26 cellular contexts compared by ENCODE assay signal in genomic region chr3:123458255-123458654, GRCh38. TPM values are rescaled to one million over a fixed set of nuclear protein-coding genes. Genes with fewer than 3 reads are reported as not detected.
DNase-seq lines count a peak whose midpoint lies in the region; ATAC-seq, FAIRE-seq and TF ChIP-seq lines count a peak whose summit lies in the region.
"Had no signal": no experiment of that assay in that cellular context is flagged by ENCODE, and none has a peak within 500 bp of the region (broad histone marks: within the 10 kb centered on the region; RNA-seq: fewer than 3 reads in every experiment).

No MANE protein-coding gene starts in this region.

- H3K4me3 Mint-ChIP-seq in GM23338, result no peak overlapping the region
- H3K4me3 Mint-ChIP-seq in endothelial cell (ENCODE audit: unreplicated experiment), result no peak overlapping the region
- H3K4me3 Mint-ChIP-seq: CD4-positive, CD25-positive, alpha-beta regulatory T cell; CD8-positive, alpha-beta T cell; HFFc6 had no signal

- H3K4me1 Mint-ChIP-seq in GM23338 (peaks cover 35% of the 10 kb centered on the region), endothelial cell (ENCODE audit: unreplicated experiment) (peaks cover 9% of the 10 kb centered on the region)
- H3K4me1 Mint-ChIP-seq: CD4-positive, CD25-positive, alpha-beta regulatory T cell had no signal

- DNase-seq in GM23338 (ENCODE audit: low spot score) (no peak), bronchial epithelial cell (ENCODE audit: low read depth) (no peak), endothelial cell (ENCODE audit: low spot score) (no peak), COR-L47 (lab: John Stamatoyannopoulos, UW) (no peak)
- DNase-seq: 8988T; ACHN; AML-193; BE2C; CD4-positive, CD25-positive, alpha-beta regulatory T cell; CD8-positive, alpha-beta T cell; DMS 273 treated with DMSO at 0.1 percent for 48 hours; DMS79; EL; GDM1; GM23248; HFFc6 had no signal

- no peaks in the 10 kb centered on the region for H3K79me2 ChIP-seq in GM23338 (replicated peaks; ENCODE audit: insufficient read depth)

- no peak overlapping the region for H3K4me3 ChIP-seq in BLaER1
- H3K4me3 ChIP-seq in GM23338, result no peak overlapping the region
- H3K4me3 ChIP-seq in bronchial epithelial cell (ENCODE audit: low read depth, low read length), result no peak overlapping the region
- H3K4me3 ChIP-seq: A549, GM12878, GM23248, HAP-1 had no signal

- H3K36me3 ChIP-seq in BLaER1 (no peaks in the 10 kb centered on the region), GM23338 (ENCODE audit: insufficient read depth) (no peaks in the 10 kb centered on the region), bronchial epithelial cell (ENCODE audit: control insufficient read depth, insufficient read depth, low read length) (no peaks in the 10 kb centered on the region)
- H3K36me3 ChIP-seq: BE2C, HAP-1 had no signal

- no peaks in the 10 kb centered on the region for H3F3A ChIP-seq in GM23338 (replicated peaks; ENCODE audit: low read depth)

- no peak overlapping the region for H2AFZ ChIP-seq in GM23338
- H2AFZ ChIP-seq: GM23248 had no signal

- no peaks in the 10 kb centered on the region for H3K9me3 ChIP-seq in BLaER1
- H3K9me3 ChIP-seq: A549, BE2C, HAP-1 had no signal

- H3K9me2 ChIP-seq in GM23338 (ENCODE audit: insufficient read depth), result peaks cover 7% of the 10 kb centered on the region; the same call in 1 of the 2 replicates

- no peaks in the 10 kb centered on the region for H4K20me1 ChIP-seq in BLaER1
- H4K20me1 ChIP-seq in GM23338 (replicated peaks; ENCODE audit: insufficient read depth), result no peaks in the 10 kb centered on the region

- H3K4me2 ChIP-seq in BLaER1 (peak overlapping the region; percentile 19; the same call in 1 of the 2 replicates), GM23338 (peak overlapping the region; percentile 63)
- H3K4me2 ChIP-seq: A549 had no signal

- H3K27ac ChIP-seq in BLaER1 (no peak overlapping the region), GM23338 (ENCODE audit: low read depth) (no peak overlapping the region)
- H3K27ac ChIP-seq: A549, C4-2B, GM23248 had no signal

- FAIRE-seq in bronchial epithelial cell (lab: Jason Lieb, UNC), result peak; percentile 36
- FAIRE-seq: A549, D721Med, GM12878, GM19239, H54 had no signal

- no peak overlapping the region for H3K9ac ChIP-seq in BLaER1
- H3K9ac ChIP-seq: GM23248 had no signal

- no peak for ATAC-seq in GM23338
- no peak for ATAC-seq in HG03139 (IDR thresholded peaks at IDR 0.05; ENCODE audit: unreplicated experiment)
- ATAC-seq in HG03439 (IDR thresholded peaks at IDR 0.05; ENCODE audit: unreplicated experiment), result no peak
- ATAC-seq: A549; CD8-positive, alpha-beta T cell; GM12878 had no signal

- H3K36me3 Mint-ChIP-seq in GM23338 (ENCODE audit: low read depth), result no peaks in the 10 kb centered on the region
- no peaks in the 10 kb centered on the region for H3K36me3 Mint-ChIP-seq in endothelial cell (ENCODE audit: low read depth, unreplicated experiment)
- H3K36me3 Mint-ChIP-seq: CD4-positive, CD25-positive, alpha-beta regulatory T cell; CD8-positive, alpha-beta T cell had no signal

- H3K27me3 Mint-ChIP-seq in GM23338 (ENCODE audit: insufficient read depth, low read depth, poor library complexity) (peaks cover 10% of the 10 kb centered on the region), endothelial cell (ENCODE audit: unreplicated experiment) (no peaks in the 10 kb centered on the region)

- H3K4me1 ChIP-seq in BLaER1, result peaks cover 18% of the 10 kb centered on the region
- H3K4me1 ChIP-seq in GM23338 (ENCODE audit: insufficient read depth), result peaks cover 25% of the 10 kb centered on the region
- H3K4me1 ChIP-seq: A549, BE2C, HAP-1 had no signal

- H3K27me3 ChIP-seq in BLaER1 (no peaks in the 10 kb centered on the region), GM23338 (ENCODE audit: insufficient read depth) (no peaks in the 10 kb centered on the region), bronchial epithelial cell (ENCODE audit: control insufficient read depth, insufficient read depth, low read length) (peaks cover 2% of the 10 kb centered on the region)
- H3K27me3 ChIP-seq: BE2C had no signal

- no peak for TF ChIP-seq CTCF in GM23338 (conservative IDR thresholded peaks at IDR 0.05; ENCODE audit: low read depth in 2 of 2)
- TF ChIP-seq CTCF in bronchial epithelial cell (IDR thresholded peaks at IDR 0.05; ENCODE audit: insufficient read depth, low read length, severe bottlenecking), result no peak
- no peak for TF ChIP-seq CTCF in endothelial cell (IDR thresholded peaks at IDR 0.05; ENCODE audit: unreplicated experiment)

- H3K27ac Mint-ChIP-seq in GM23338 (peak overlapping the region; percentile 6; the same call in 1 of the 2 replicates), endothelial cell (ENCODE audit: unreplicated experiment) (peak overlapping the region; percentile 10)
- H3K27ac Mint-ChIP-seq: CD8-positive, alpha-beta T cell; HFFc6 had no signal

- H3K9me3 Mint-ChIP-seq in GM23338 (no peaks in the 10 kb centered on the region), endothelial cell (ENCODE audit: unreplicated experiment) (no peaks in the 10 kb centered on the region)
- H3K9me3 Mint-ChIP-seq: CD8-positive, alpha-beta T cell; HFFc6 had no signal

TF ChIP-seq in GM23338, 12 proteins besides CTCF, POLR2A, EP300 and RAD21:
- TF ChIP-seq ZNF331 (CRISPR knock-in tag; IDR thresholded peaks at IDR 0.05; ENCODE audit: low read depth), result no peak
- no peak for TF ChIP-seq EZH2phosphoT487 (IDR thresholded peaks at IDR 0.05; ENCODE audit: unreplicated experiment)
- TF ChIP-seq, protein P1, sequence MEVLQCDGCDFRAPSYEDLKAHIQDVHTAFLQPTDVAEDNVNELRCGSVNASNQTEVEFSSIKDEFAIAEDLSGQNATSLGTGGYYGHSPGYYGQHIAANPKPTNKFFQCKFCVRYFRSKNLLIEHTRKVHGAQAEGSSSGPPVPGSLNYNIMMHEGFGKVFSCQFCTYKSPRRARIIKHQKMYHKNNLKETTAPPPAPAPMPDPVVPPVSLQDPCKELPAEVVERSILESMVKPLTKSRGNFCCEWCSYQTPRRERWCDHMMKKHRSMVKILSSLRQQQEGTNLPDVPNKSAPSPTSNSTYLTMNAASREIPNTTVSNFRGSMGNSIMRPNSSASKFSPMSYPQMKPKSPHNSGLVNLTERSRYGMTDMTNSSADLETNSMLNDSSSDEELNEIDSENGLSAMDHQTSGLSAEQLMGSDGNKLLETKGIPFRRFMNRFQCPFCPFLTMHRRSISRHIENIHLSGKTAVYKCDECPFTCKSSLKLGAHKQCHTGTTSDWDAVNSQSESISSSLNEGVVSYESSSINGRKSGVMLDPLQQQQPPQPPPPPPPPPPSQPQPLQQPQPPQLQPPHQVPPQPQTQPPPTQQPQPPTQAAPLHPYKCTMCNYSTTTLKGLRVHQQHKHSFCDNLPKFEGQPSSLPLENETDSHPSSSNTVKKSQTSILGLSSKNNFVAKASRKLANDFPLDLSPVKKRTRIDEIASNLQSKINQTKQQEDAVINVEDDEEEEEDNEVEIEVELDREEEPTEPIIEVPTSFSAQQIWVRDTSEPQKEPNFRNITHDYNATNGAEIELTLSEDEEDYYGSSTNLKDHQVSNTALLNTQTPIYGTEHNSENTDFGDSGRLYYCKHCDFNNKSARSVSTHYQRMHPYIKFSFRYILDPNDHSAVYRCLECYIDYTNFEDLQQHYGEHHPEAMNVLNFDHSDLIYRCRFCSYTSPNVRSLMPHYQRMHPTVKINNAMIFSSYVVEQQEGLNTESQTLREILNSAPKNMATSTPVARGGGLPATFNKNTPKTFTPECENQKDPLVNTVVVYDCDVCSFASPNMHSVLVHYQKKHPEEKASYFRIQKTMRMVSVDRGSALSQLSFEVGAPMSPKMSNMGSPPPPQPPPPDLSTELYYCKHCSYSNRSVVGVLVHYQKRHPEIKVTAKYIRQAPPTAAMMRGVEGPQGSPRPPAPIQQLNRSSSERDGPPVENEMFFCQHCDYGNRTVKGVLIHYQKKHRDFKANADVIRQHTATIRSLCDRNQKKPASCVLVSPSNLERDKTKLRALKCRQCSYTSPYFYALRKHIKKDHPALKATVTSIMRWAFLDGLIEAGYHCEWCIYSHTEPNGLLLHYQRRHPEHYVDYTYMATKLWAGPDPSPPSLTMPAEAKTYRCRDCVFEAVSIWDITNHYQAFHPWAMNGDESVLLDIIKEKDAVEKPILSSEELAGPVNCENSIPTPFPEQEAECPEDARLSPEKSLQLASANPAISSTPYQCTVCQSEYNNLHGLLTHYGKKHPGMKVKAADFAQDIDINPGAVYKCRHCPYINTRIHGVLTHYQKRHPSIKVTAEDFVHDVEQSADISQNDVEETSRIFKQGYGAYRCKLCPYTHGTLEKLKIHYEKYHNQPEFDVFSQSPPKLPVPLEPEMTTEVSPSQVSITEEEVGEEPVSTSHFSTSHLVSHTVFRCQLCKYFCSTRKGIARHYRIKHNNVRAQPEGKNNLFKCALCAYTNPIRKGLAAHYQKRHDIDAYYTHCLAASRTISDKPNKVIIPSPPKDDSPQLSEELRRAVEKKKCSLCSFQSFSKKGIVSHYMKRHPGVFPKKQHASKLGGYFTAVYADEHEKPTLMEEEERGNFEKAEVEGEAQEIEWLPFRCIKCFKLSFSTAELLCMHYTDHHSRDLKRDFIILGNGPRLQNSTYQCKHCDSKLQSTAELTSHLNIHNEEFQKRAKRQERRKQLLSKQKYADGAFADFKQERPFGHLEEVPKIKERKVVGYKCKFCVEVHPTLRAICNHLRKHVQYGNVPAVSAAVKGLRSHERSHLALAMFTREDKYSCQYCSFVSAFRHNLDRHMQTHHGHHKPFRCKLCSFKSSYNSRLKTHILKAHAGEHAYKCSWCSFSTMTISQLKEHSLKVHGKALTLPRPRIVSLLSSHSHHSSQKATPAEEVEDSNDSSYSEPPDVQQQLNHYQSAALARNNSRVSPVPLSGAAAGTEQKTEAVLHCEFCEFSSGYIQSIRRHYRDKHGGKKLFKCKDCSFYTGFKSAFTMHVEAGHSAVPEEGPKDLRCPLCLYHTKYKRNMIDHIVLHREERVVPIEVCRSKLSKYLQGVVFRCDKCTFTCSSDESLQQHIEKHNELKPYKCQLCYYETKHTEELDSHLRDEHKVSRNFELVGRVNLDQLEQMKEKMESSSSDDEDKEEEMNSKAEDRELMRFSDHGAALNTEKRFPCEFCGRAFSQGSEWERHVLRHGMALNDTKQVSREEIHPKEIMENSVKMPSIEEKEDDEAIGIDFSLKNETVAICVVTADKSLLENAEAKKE (CRISPR knock-in tag; IDR thresholded peaks at IDR 0.05), result no peak

RNA-seq across cellular contexts. Expression of gene ADCY5, which starts 9.4 kb away (rescaled TPM):
- 10.2 and 10.3 TPM in 2 replicates for total RNA-seq in GM23338 (2014; rRNA removed; shearing (Covaris generic))
- 2.4 and 3.5 TPM in 2 replicates for polyA plus RNA-seq in GM23338 (2016; fragmentation: Nextera tagmentation; extraction: Ambion mirVana)
- total RNA-seq in bronchial epithelial cell (not detected in 2 replicates), endothelial cell (ENCODE audit: unreplicated experiment) (1.0 TPM)
- total RNA-seq: CD4-positive, CD25-positive, alpha-beta regulatory T cell; CD8-positive, alpha-beta T cell; GM12878 had no signal
